ENCODE assay signal across 8 cellular contexts in the genomic region with DNA sequence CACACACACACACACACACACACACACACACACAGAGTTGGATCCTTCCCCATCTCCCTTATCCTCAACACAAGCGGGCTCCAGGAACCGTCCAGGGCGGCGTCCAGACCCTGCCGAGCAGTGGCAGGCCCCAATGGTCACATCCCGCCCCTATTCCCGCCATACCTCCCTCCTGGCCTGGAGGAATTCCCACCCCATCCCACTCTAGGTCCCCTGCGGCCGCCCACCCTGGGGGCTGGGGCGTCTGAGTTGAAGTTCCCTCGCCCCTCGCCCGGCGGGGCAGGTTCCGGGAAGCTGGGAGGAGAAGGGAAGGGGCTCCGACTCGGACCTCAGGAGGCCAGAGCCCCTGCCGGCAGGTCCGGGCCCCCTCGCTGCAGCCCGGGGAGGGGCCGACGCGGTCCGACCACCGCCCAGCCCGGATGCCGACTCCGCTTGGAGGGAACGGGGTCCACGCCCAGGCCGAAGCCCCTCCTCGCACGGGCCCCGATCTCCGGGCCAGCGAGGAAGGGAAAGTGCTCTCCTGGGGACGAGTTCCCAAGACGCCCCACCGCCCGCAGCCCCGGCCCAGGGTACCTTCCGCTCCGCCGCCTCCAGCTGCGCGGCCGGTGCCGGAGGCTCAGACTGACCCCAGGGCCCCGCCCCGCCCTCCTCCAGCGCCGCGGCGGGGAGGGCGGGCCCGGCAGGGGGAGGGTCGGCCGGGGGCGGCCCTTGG. TPM values are rescaled to one million over a fixed set of nuclear protein-coding genes. Genes with fewer than 3 reads are reported as not detected.
DNase-seq lines count a peak whose midpoint lies in the region; ATAC-seq and TF ChIP-seq lines count a peak whose summit lies in the region.

RHOC (minus strand) TSS at position 623 of the 712 bp plus-strand sequence. CDS start 3,328 bp downstream, outside the sequence.

- peak within 1 kb of the TSS; percentile 89 for H3K27ac Mint-ChIP-seq in activated CD8-positive, alpha-beta memory T cell treated with anti-CD3 and anti-CD28 coated beads, Interleukin-2, amount 10 ng/mL, durations not matched to agents 7 days and 5 days
- H3K27ac Mint-ChIP-seq in natural killer cell, result peak within 1 kb of the TSS; percentile 90 to 93

- H3K9me3 ChIP-seq in HCT116 (ENCODE audit: control insufficient read depth in 1 of 2, insufficient read depth in 1 of 2, low read depth in 1 of 2, low read length in 2 of 2) (no peaks in the 10 kb centered on the region), MM.1S (replicated peaks; ENCODE audit: insufficient read depth, low read length) (no peaks in the 10 kb centered on the region)

- H3F3A ChIP-seq in MM.1S (ENCODE audit: insufficient read depth, low read length), result no peaks in the 10 kb centered on the region

- H3K4me1 Mint-ChIP-seq in activated CD8-positive, alpha-beta memory T cell treated with anti-CD3 and anti-CD28 coated beads, Interleukin-2, amount 10 ng/mL, durations not matched to agents 7 days and 5 days, result peaks cover 48% of the 10 kb centered on the region
- H3K4me1 Mint-ChIP-seq in natural killer cell, result peaks cover 52 to 53% of the 10 kb centered on the region in 2 donors

- peaks cover 25 to 49% of the 10 kb centered on the region in 2 experiments for H3K4me1 ChIP-seq in HCT116 (ENCODE audit: control insufficient read depth in 1 of 2, insufficient read depth in 2 of 2, low read length in 2 of 2)
- H3K4me1 ChIP-seq in MM.1S (ENCODE audit: low read length), result peaks cover 4% of the 10 kb centered on the region; the same call in 1 of the 2 replicates

- in situ Hi-C loops in KBM-7 (cut with MboI; ENCODE audit: low pct_unique_long_range_greater_than_20kb, low sequenced_read_pairs), result no loop called here

- H4K20me1 ChIP-seq in HCT116 (ENCODE audit: insufficient read depth), result no peaks in the 10 kb centered on the region
- no peaks in the 10 kb centered on the region for H4K20me1 ChIP-seq in MM.1S (ENCODE audit: insufficient read depth, low read length)

- H3K9me3 Mint-ChIP-seq in activated CD8-positive, alpha-beta memory T cell treated with anti-CD3 and anti-CD28 coated beads, Interleukin-2, amount 10 ng/mL, durations not matched to agents 7 days and 5 days (ENCODE audit: low read depth), result no peaks in the 10 kb centered on the region
- no peaks in the 10 kb centered on the region for H3K9me3 Mint-ChIP-seq in natural killer cell

- H3K9me2 ChIP-seq in HCT116 (ENCODE audit: insufficient read depth) (no peaks in the 10 kb centered on the region), MM.1S (replicated peaks; ENCODE audit: insufficient read depth, low read length) (no peaks in the 10 kb centered on the region)

- H3K4me3 ChIP-seq in GM08714 (ENCODE audit: low read length), result peak within 1 kb of the TSS; percentile 89
- peak within 1 kb of the TSS; percentile 87 to 90 for H3K4me3 ChIP-seq in HCT116 (replicated peaks in 1 of 2; ENCODE audit: low read depth in 1 of 2, low read length in 2 of 2)
- peak within 1 kb of the TSS; percentile 58 for H3K4me3 ChIP-seq in MM.1S (ENCODE audit: low read length)
- H3K4me3 ChIP-seq in fibroblast of mammary gland (ENCODE audit: control insufficient read depth, low read depth, low read length), result peak within 1 kb of the TSS; percentile 90

- POLR2A ChIA-PET in HCT116 (lab: Charles Lee), result no interaction called here

- peak within 1 kb of the TSS; percentile 90 for H3K9ac ChIP-seq in HCT116 (ENCODE audit: low read length)
- no peak within 1 kb of the TSS for H3K9ac ChIP-seq in MM.1S (ENCODE audit: low read length)

- H3K27me3 ChIP-seq in HCT116 (ENCODE audit: insufficient read depth, low read length), result no peaks in the 10 kb centered on the region
- peaks cover 13% of the 10 kb centered on the region for H3K27me3 ChIP-seq in MM.1S (replicated peaks; ENCODE audit: insufficient read depth, low read length)

- H3K4me2 ChIP-seq in HCT116 (ENCODE audit: low read length) (peak within 1 kb of the TSS; percentile 93), MM.1S (ENCODE audit: low read depth, low read length) (peak within 1 kb of the TSS; percentile 72; the same call in 1 of the 2 replicates)

- RAD21 ChIA-PET in HCT116 (lab: Charles Lee; ENCODE audit: low non-redundant PET in 1 of 2, low total read pairs in 2 of 2, uncharacterized antibody in 2 of 2, unreplicated experiment in 2 of 2), result no interaction called here

- TF ChIP-seq CTCF in 22Rv1 (IDR thresholded peaks at IDR 0.05) (no peak), HCT116 (IDR thresholded peaks at IDR 0.05 in 2 of 3, conservative IDR thresholded peaks at IDR 0.05 in 1 of 3; ENCODE audit: borderline replicate concordance in 1 of 3, insufficient read depth in 1 of 3, low read depth in 2 of 3, low read length in 2 of 3) (no peak), MM.1S (IDR thresholded peaks at IDR 0.05; ENCODE audit: low read length) (no peak), fibroblast of mammary gland (conservative IDR thresholded peaks at IDR 0.05; ENCODE audit: control insufficient read depth, insufficient read depth, low read depth, low read length) (no peak), natural killer cell (IDR thresholded peaks at IDR 0.05) (no peak)

- intact Hi-C loops in HCT116 (cut with micrococcal nuclease), result loop anchor here (1.0 to 10.0 kb wide), 2 partner anchors 182 to 315 kb away; no protein-coding TSS in a partner anchor
- intact Hi-C loops in natural killer cell (cut with micrococcal nuclease), result loop anchor here (2.0 to 5.0 kb wide), 2 partner anchors 204 to 316 kb away; no protein-coding TSS in a partner anchor

- TF ChIP-seq POLR2A in HCT116 (IDR thresholded peaks at IDR 0.05; ENCODE audit: borderline replicate concordance, extremely low read depth, insufficient read depth, insufficient read length), result no peak

- H3K27me3 Mint-ChIP-seq in activated CD8-positive, alpha-beta memory T cell treated with anti-CD3 and anti-CD28 coated beads, Interleukin-2, amount 10 ng/mL, durations not matched to agents 7 days and 5 days, result peaks cover 30% of the 10 kb centered on the region
- H3K27me3 Mint-ChIP-seq in natural killer cell (ENCODE audit: low read depth in 2 of 2), result peaks cover 0 to 3% of the 10 kb centered on the region in 2 donors

- no peak for DNase-seq in HCT116 (ENCODE audit: low read depth, low spot score)
- DNase-seq in MM.1S, result peak; percentile 49
- peak; percentile 68 for DNase-seq in activated CD8-positive, alpha-beta memory T cell treated with anti-CD3 and anti-CD28 coated beads, Interleukin-2, amount 10 ng/mL, durations not matched to agents 7 days and 5 days
- DNase-seq in fibroblast of mammary gland (ENCODE audit: low read depth), result peak; percentile 38
- peak; percentile 59 for DNase-seq in natural killer cell
- DNase-seq in KBM-7, result no peak

- H2AFZ ChIP-seq in HCT116 (ENCODE audit: low read depth, low read length, poor library complexity, severe bottlenecking) (no peak within 1 kb of the TSS), MM.1S (ENCODE audit: low read length) (no peak within 1 kb of the TSS)

- H3K36me3 Mint-ChIP-seq in activated CD8-positive, alpha-beta memory T cell treated with anti-CD3 and anti-CD28 coated beads, Interleukin-2, amount 10 ng/mL, durations not matched to agents 7 days and 5 days, result peaks cover 12% of the 10 kb centered on the region
- H3K36me3 Mint-ChIP-seq in natural killer cell, result no peaks in the 10 kb centered on the region

- BruUV-seq in HCT116 (replicated peaks; lab: Mats Ljungman, UMichigan), result no TSS peak

- H3K27ac ChIP-seq in 22Rv1 (peak within 1 kb of the TSS; percentile 97), HCT116 (ENCODE audit: low read depth, low read length) (peak within 1 kb of the TSS; percentile 77), MM.1S (ENCODE audit: low read length) (no peak within 1 kb of the TSS)

- TF ChIP-seq RAD21 in HCT116 (IDR thresholded peaks at IDR 0.05; ENCODE audit: low read depth), result no peak

- CTCF ChIA-PET in HCT116 (lab: Charles Lee), result interaction anchor here (0.7 to 2.9 kb wide), 5 partner anchors 10 to 337 kb away, joined by 3 to 16 read pairs (median 4); no protein-coding TSS in a partner anchor
- CTCF ChIA-PET in activated CD8-positive, alpha-beta memory T cell treated with anti-CD3 and anti-CD28 coated beads, Interleukin-2, amount 10 ng/mL, durations not matched to agents 7 days and 5 days (lab: Charles Lee), result interaction anchor here (2.4 to 4.2 kb wide), 4 partner anchors 9 to 315 kb away, joined by 12 to 37 read pairs (median 14); partner anchors contain the start of genes MOV10 and PPM1J

- peak within 1 kb of the TSS; percentile 75 for H3K4me3 Mint-ChIP-seq in activated CD8-positive, alpha-beta memory T cell treated with anti-CD3 and anti-CD28 coated beads, Interleukin-2, amount 10 ng/mL, durations not matched to agents 7 days and 5 days
- H3K4me3 Mint-ChIP-seq in natural killer cell, result peak within 1 kb of the TSS; percentile 93

- H3K79me2 ChIP-seq in HCT116 (ENCODE audit: insufficient read depth, low read length), result peaks cover 39% of the 10 kb centered on the region
- H3K79me2 ChIP-seq in MM.1S (ENCODE audit: low read length), result no peaks in the 10 kb centered on the region

- ATAC-seq in HCT116 (peak; percentile 78), natural killer cell (peak; percentile 64 to 78 (median 77))
- ATAC-seq in activated CD8-positive, alpha-beta memory T cell treated with anti-CD3 and anti-CD28 coated beads, Interleukin-2, amount 10 ng/mL, durations not matched to agents 7 days and 5 days, result peak; percentile 76

- H3K36me3 ChIP-seq in HCT116 (ENCODE audit: control insufficient read depth in 1 of 2, insufficient read depth in 2 of 2, low read length in 2 of 2) (peaks cover 2 to 7% of the 10 kb centered on the region in 2 experiments; a peak in 1 of 4 replicates), MM.1S (replicated peaks; ENCODE audit: insufficient read depth, low read length) (no peaks in the 10 kb centered on the region)

TF ChIP-seq in HCT116, 20 proteins besides CTCF, POLR2A, EP300 and RAD21:
- no peak for TF ChIP-seq JUND (IDR thresholded peaks at IDR 0.05)
- no peak for TF ChIP-seq ELF1 (IDR thresholded peaks at IDR 0.05; ENCODE audit: borderline replicate concordance, low read depth)
- TF ChIP-seq POLR2AphosphoS5 (IDR thresholded peaks at IDR 0.05; ENCODE audit: low read depth, low read length), result peak; percentile 86
- peak; percentile 46 for TF ChIP-seq ZFX (IDR thresholded peaks at IDR 0.05)

RNA-seq across cellular contexts. Expression of gene RHOC, which starts in this region (rescaled TPM):
- 154 TPM for total RNA-seq in HCT116 (2021; ENCODE audit: unreplicated experiment)
- 306 and 377 TPM in 2 replicates for polyA plus RNA-seq in HCT116 (2012)
- total RNA-seq in activated CD8-positive, alpha-beta memory T cell treated with anti-CD3 and anti-CD28 coated beads, Interleukin-2, amount 10 ng/mL, durations not matched to agents 7 days and 5 days, result 100 to 1,000 TPM; 105 to 130 TPM
- total RNA-seq in natural killer cell, result 100 to 1,000 TPM; 161 to 199 (median 195) TPM

Comparison
In these comparisons a context has a peak if more than half of its experiments do, and no peak if none do; other contexts are left out.
1. DNase-seq: peak in MM.1S (single experiment), activated CD8-positive, alpha-beta memory T cell treated with anti-CD3 and anti-CD28 coated beads, Interleukin-2, amount 10 ng/mL, durations not matched to agents 7 days and 5 days (single experiment), fibroblast of mammary gland (single experiment) and natural killer cell (single experiment); none in HCT116 (single experiment) and KBM-7 (single experiment).
2. Peak in every context shown above with its lines, with median percentiles within 50 percentile points of each other: H3K4me3 ChIP-seq and ATAC-seq.